Comparison of ENCODE assay signal across 22 cellular contexts in genomic region chr3:41592753-41593152, GRCh38.
"Had no signal": no experiment of that assay in that cellular context is flagged by ENCODE, and none has a peak within 500 bp of the region (broad histone marks: within the 10 kb centered on the region; RNA-seq: fewer than 3 reads in every experiment).

No MANE protein-coding gene starts in this region.

- H2AFZ ChIP-seq: parathyroid adenoma had no signal

- H3K27me3 ChIP-seq: colonic mucosa, foreskin keratinocyte, spleen, stomach, transverse colon had no signal

- H3K9ac ChIP-seq: parathyroid adenoma had no signal

- H3K36me3 ChIP-seq: colonic mucosa, prostate gland, spleen, stomach, thoracic aorta, transverse colon had no signal

- H3K4me3 ChIP-seq: colonic mucosa, lung, prostate gland, spleen, stomach, thoracic aorta, transverse colon had no signal

- ATAC-seq: foreskin keratinocyte; left cardiac atrium; left ventricle myocardium superior; sciatic nerve; stimulated activated naive B cell treated with anti-CD40 and anti-IgM and Interleukin-4, amounts not matched to agents 10 μg/mL and 1 μg/mL and 100 μg/mL, for 72 hours had no signal

- DNase-seq: colonic mucosa; dermis blood vessel endothelial cell; immature natural killer cell; kidney; left cardiac atrium; left ventricle myocardium superior; mesenchymal stem cell; naive B cell; spleen; stimulated activated CD4-positive, alpha-beta T cell treated with anti-CD3 and anti-CD28 coated beads, Interleukin-15, amount 100 ng/mL, for 24 hours; stimulated activated CD4-positive, alpha-beta T cell treated with anti-CD3 and anti-CD28 coated beads, Interleukin-1b, Interleukin-23, amount 100 ng/mL, for 48 hours; stimulated activated CD4-positive, alpha-beta T cell treated with anti-CD3 and anti-CD28 coated beads, Interleukin-4, amount 100 ng/mL, for 4 hours; stimulated activated naive B cell treated with anti-CD40 and anti-IgM and Interleukin-4, amounts not matched to agents 10 μg/mL and 1 μg/mL and 100 μg/mL, for 72 hours; stomach; substantia nigra; transverse colon had no signal

- H3K9me3 ChIP-seq: colonic mucosa, prostate gland, spleen, stomach, thoracic aorta, transverse colon had no signal

- H3K27ac ChIP-seq: colonic mucosa, foreskin keratinocyte, parathyroid adenoma, prostate gland, spleen, stomach, thoracic aorta, transverse colon had no signal

- H3K4me1 ChIP-seq: colonic mucosa, foreskin keratinocyte, prostate gland, spleen, stomach, transverse colon had no signal
